In genomic region chr2:126770466-126770865, GRCh38 we compare ENCODE assay signal across 14 cellular contexts.
DNase-seq lines count a peak whose midpoint lies in the region; ATAC-seq and TF ChIP-seq lines count a peak whose summit lies in the region.
"Had no signal": no experiment of that assay in that cellular context is flagged by ENCODE, and none has a peak within 500 bp of the region (broad histone marks: within the 10 kb centered on the region; RNA-seq: fewer than 3 reads in every experiment).

No MANE protein-coding gene starts in this region.

- peaks cover 13% of the 10 kb centered on the region for H3K4me1 Mint-ChIP-seq in activated CD4-positive, alpha-beta T cell treated with anti-CD3 and anti-CD28 coated beads, Interleukin-2, amount 10 ng/mL, durations not matched to agents 24 days and 14 days
- peaks cover 0 to 35% (median 11%) of the 10 kb centered on the region in 4 donors for H3K4me1 Mint-ChIP-seq in CD4-positive, CD25-positive, alpha-beta regulatory T cell
- peaks cover 45% of the 10 kb centered on the region for H3K4me1 Mint-ChIP-seq in stimulated activated effector memory CD8-positive, alpha-beta T cell treated with anti-CD3 and anti-CD28 coated beads, Interleukin-12 subunit alpha, Interleukin-12 subunit beta, amount 100 ng/mL, for 72 hours
- no peaks in the 10 kb centered on the region for H3K4me1 Mint-ChIP-seq in osteocyte (ENCODE audit: unreplicated experiment)
- H3K4me1 Mint-ChIP-seq: GM23338 had no signal

- no peaks in the 10 kb centered on the region for H3K27me3 ChIP-seq in CD4-positive, CD25-positive, alpha-beta regulatory T cell (ENCODE audit: control insufficient read depth, insufficient read depth, low read length)
- H3K27me3 ChIP-seq in SJCRH30: no peaks in the 10 kb centered on the region; the same call in 1 of the 2 replicates

- no peak for TF ChIP-seq CTCF in osteocyte (IDR thresholded peaks at IDR 0.05)

- intact Hi-C loops in activated CD4-positive, alpha-beta T cell treated with anti-CD3 and anti-CD28 coated beads, Interleukin-2, amount 10 ng/mL, durations not matched to agents 24 days and 14 days (cut with micrococcal nuclease): loop anchor here (10.0 kb wide), 1 partner anchor 526 kb away; no protein-coding TSS in a partner anchor

- no peak overlapping the region for H3K4me3 ChIP-seq in CD4-positive, CD25-positive, alpha-beta regulatory T cell (ENCODE audit: low read depth, low read length)
- no peak overlapping the region for H3K4me3 ChIP-seq in SJCRH30
- H3K4me3 ChIP-seq: GM23338 had no signal

- H3K27me3 Mint-ChIP-seq in activated CD4-positive, alpha-beta T cell treated with anti-CD3 and anti-CD28 coated beads, Interleukin-2, amount 10 ng/mL, durations not matched to agents 24 days and 14 days: peaks cover 19% of the 10 kb centered on the region
- H3K27me3 Mint-ChIP-seq in CD4-positive, CD25-positive, alpha-beta regulatory T cell: peaks cover 7% of the 10 kb centered on the region
- peaks cover 19% of the 10 kb centered on the region for H3K27me3 Mint-ChIP-seq in osteocyte (ENCODE audit: unreplicated experiment)

- no peak overlapping the region for H3K4me3 Mint-ChIP-seq in activated CD4-positive, alpha-beta T cell treated with anti-CD3 and anti-CD28 coated beads, Interleukin-2, amount 10 ng/mL, durations not matched to agents 24 days and 14 days
- no peak overlapping the region for H3K4me3 Mint-ChIP-seq in CD4-positive, CD25-positive, alpha-beta regulatory T cell
- H3K4me3 Mint-ChIP-seq in stimulated activated effector memory CD8-positive, alpha-beta T cell treated with anti-CD3 and anti-CD28 coated beads, Interleukin-12 subunit alpha, Interleukin-12 subunit beta, amount 100 ng/mL, for 72 hours: no peak overlapping the region
- no peak overlapping the region for H3K4me3 Mint-ChIP-seq in osteocyte (ENCODE audit: unreplicated experiment)
- H3K4me3 Mint-ChIP-seq: CD14-positive monocyte, GM23338 had no signal

- H3K36me3 ChIP-seq in CD4-positive, CD25-positive, alpha-beta regulatory T cell (ENCODE audit: control insufficient read depth, insufficient read depth, low read length): no peaks in the 10 kb centered on the region
- H3K36me3 ChIP-seq in SJCRH30: no peaks in the 10 kb centered on the region

- H3K9me3 Mint-ChIP-seq in activated CD4-positive, alpha-beta T cell treated with anti-CD3 and anti-CD28 coated beads, Interleukin-2, amount 10 ng/mL, durations not matched to agents 24 days and 14 days: no peaks in the 10 kb centered on the region
- peaks cover 0 to 1% (median 0%) of the 10 kb centered on the region in 7 donors for H3K9me3 Mint-ChIP-seq in CD4-positive, CD25-positive, alpha-beta regulatory T cell
- no peaks in the 10 kb centered on the region for H3K9me3 Mint-ChIP-seq in stimulated activated effector memory CD8-positive, alpha-beta T cell treated with anti-CD3 and anti-CD28 coated beads, Interleukin-12 subunit alpha, Interleukin-12 subunit beta, amount 100 ng/mL, for 72 hours
- no peaks in the 10 kb centered on the region for H3K9me3 Mint-ChIP-seq in osteocyte (ENCODE audit: unreplicated experiment)
- H3K9me3 Mint-ChIP-seq: CD8-positive, alpha-beta memory T cell; GM23338 had no signal

- no peak overlapping the region for H3K27ac ChIP-seq in CD4-positive, CD25-positive, alpha-beta regulatory T cell (ENCODE audit: insufficient read depth, low read length, poor library complexity, severe bottlenecking)
- H3K27ac ChIP-seq in SJCRH30: no peak overlapping the region
- H3K27ac ChIP-seq: 22Rv1 had no signal

- no peaks in the 10 kb centered on the region for H3K9me3 ChIP-seq in CD4-positive, CD25-positive, alpha-beta regulatory T cell (ENCODE audit: control insufficient read depth in 2 of 2, low read length in 2 of 2)
- H3K9me3 ChIP-seq in SJCRH30 (replicated peaks): no peaks in the 10 kb centered on the region
- H3K9me3 ChIP-seq: Caco-2 had no signal

- DNase-seq in activated CD4-positive, alpha-beta T cell treated with anti-CD3 and anti-CD28 coated beads, Interleukin-2, amount 10 ng/mL, durations not matched to agents 24 days and 14 days: no peak
- DNase-seq in activated CD4-positive, alpha-beta T cell treated with anti-CD3 and anti-CD28 coated beads, Interleukin-2, amount 50 U/mL, for 1 hour: no peak
- no peak for DNase-seq in CD4-positive, CD25-positive, alpha-beta regulatory T cell
- DNase-seq in mesenteric fat pad (ENCODE audit: low spot score) (peak; percentile 72), SJCRH30 (no peak), osteocyte (ENCODE audit: extremely low spot score, unreplicated experiment) (no peak)
- no peak for DNase-seq in stimulated activated effector memory CD8-positive, alpha-beta T cell treated with anti-CD3 and anti-CD28 coated beads, Interleukin-12 subunit alpha, Interleukin-12 subunit beta, amount 100 ng/mL, for 72 hours (ENCODE audit: low spot score in 2 of 2)
- DNase-seq: CD8-positive, alpha-beta memory T cell; DND-41; GDM1 had no signal

- H3K27ac Mint-ChIP-seq in activated CD4-positive, alpha-beta T cell treated with anti-CD3 and anti-CD28 coated beads, Interleukin-2, amount 10 ng/mL, durations not matched to agents 24 days and 14 days: peak overlapping the region; percentile 34
- H3K27ac Mint-ChIP-seq in CD4-positive, CD25-positive, alpha-beta regulatory T cell: peak overlapping the region in 2 of 3 donors; percentile 1 to 55
- H3K27ac Mint-ChIP-seq in stimulated activated effector memory CD8-positive, alpha-beta T cell treated with anti-CD3 and anti-CD28 coated beads, Interleukin-12 subunit alpha, Interleukin-12 subunit beta, amount 100 ng/mL, for 72 hours: peak overlapping the region; percentile 24
- no peak overlapping the region for H3K27ac Mint-ChIP-seq in osteocyte (ENCODE audit: unreplicated experiment)
- H3K27ac Mint-ChIP-seq: GM23338 had no signal

- no peak for ATAC-seq in CD4-positive, CD25-positive, alpha-beta regulatory T cell (ENCODE audit: low read depth in 2 of 2)
- no peak for ATAC-seq in stimulated activated effector memory CD8-positive, alpha-beta T cell treated with anti-CD3 and anti-CD28 coated beads, Interleukin-12 subunit alpha, Interleukin-12 subunit beta, amount 100 ng/mL, for 72 hours
- ATAC-seq: GM23338 had no signal

- no peaks in the 10 kb centered on the region for H3K4me1 ChIP-seq in CD4-positive, CD25-positive, alpha-beta regulatory T cell (ENCODE audit: control insufficient read depth, insufficient read depth, low read length, poor library complexity, severe bottlenecking)
- H3K4me1 ChIP-seq in SJCRH30: no peaks in the 10 kb centered on the region
- H3K4me1 ChIP-seq: Caco-2 had no signal

- no peaks in the 10 kb centered on the region for H3K36me3 Mint-ChIP-seq in activated CD4-positive, alpha-beta T cell treated with anti-CD3 and anti-CD28 coated beads, Interleukin-2, amount 10 ng/mL, durations not matched to agents 24 days and 14 days (ENCODE audit: low read depth)
- H3K36me3 Mint-ChIP-seq in CD4-positive, CD25-positive, alpha-beta regulatory T cell: no peaks in the 10 kb centered on the region
- H3K36me3 Mint-ChIP-seq in stimulated activated effector memory CD8-positive, alpha-beta T cell treated with anti-CD3 and anti-CD28 coated beads, Interleukin-12 subunit alpha, Interleukin-12 subunit beta, amount 100 ng/mL, for 72 hours: no peaks in the 10 kb centered on the region
- H3K36me3 Mint-ChIP-seq in osteocyte (ENCODE audit: unreplicated experiment): no peaks in the 10 kb centered on the region
- H3K36me3 Mint-ChIP-seq: CD14-positive monocyte had no signal
